In the genomic region with DNA sequence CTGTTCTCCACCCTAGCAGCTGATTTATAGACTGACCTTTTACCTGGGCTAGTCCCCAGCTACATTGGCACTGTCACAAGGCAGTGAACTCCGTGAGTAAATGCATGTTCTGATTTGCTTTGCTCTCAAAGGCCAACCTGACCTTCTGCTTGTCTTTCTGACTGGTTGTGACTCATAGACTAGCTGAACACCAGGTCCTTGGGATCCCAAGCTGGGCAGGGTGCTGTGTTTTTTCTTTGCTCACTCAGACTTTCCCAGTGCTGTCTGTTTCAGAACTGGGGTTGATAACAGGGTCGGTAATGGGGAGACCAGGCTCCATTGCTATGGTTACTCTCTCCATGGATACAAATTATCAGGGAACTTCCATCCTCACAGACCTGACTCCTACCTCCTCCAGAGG, we compare ENCODE assay signal across 15 cellular contexts. TPM values are rescaled to one million over a fixed set of nuclear protein-coding genes. Genes with fewer than 3 reads are reported as not detected.
DNase-seq lines count a peak whose midpoint lies in the region; ATAC-seq and TF ChIP-seq lines count a peak whose summit lies in the region.
"Had no signal": no experiment of that assay in that cellular context is flagged by ENCODE, and none has a peak within 500 bp of the region (broad histone marks: within the 10 kb centered on the region; RNA-seq: fewer than 3 reads in every experiment).

No MANE protein-coding gene starts in this region.

- CTCF ChIA-PET in HCT116 (lab: Charles Lee) = no interaction called here
- CTCF ChIA-PET in HEK293T (lab: Yijun Ruan, JAX) = no interaction called here

- H4K20me1 ChIP-seq in HCT116 (ENCODE audit: insufficient read depth) = no peaks in the 10 kb centered on the region
- H4K20me1 ChIP-seq: BLaER1 treated with 17β-estradiol and CSF1 and Interleukin-3, amounts not matched to agents 10 nM and 100 nM had no signal

- no peaks in the 10 kb centered on the region for H3K9me2 ChIP-seq in HCT116 (ENCODE audit: insufficient read depth)

- TF ChIP-seq RAD21 in HCT116 (IDR thresholded peaks at IDR 0.05; ENCODE audit: low read depth) = no peak

- H3K27ac ChIP-seq in HCT116 (ENCODE audit: low read depth, low read length) = no peak overlapping the region
- no peak overlapping the region for H3K27ac ChIP-seq in left lung
- H3K27ac ChIP-seq: ascending aorta; BLaER1 treated with 17β-estradiol and CSF1 and Interleukin-3, amounts not matched to agents 10 nM and 100 nM had no signal

- no peaks in the 10 kb centered on the region; a peak in 2 of 4 replicates for H3K9me3 ChIP-seq in HCT116 (ENCODE audit: control insufficient read depth in 1 of 2, insufficient read depth in 1 of 2, low read depth in 1 of 2, low read length in 2 of 2)
- peaks cover 0 to 12% of the 10 kb centered on the region in 2 donors for H3K9me3 ChIP-seq in left lung
- H3K9me3 ChIP-seq in HAP-1 = no peaks in the 10 kb centered on the region; the same call in 1 of the 2 replicates

- no peak for TF ChIP-seq CTCF in HCT116 (IDR thresholded peaks at IDR 0.05 in 2 of 3, conservative IDR thresholded peaks at IDR 0.05 in 1 of 3; ENCODE audit: borderline replicate concordance in 1 of 3, insufficient read depth in 1 of 3, low read depth in 2 of 3, low read length in 2 of 3)
- no peak for TF ChIP-seq CTCF in left lung (IDR thresholded peaks at IDR 0.05)
- no peak for TF ChIP-seq CTCF in lower leg skin (IDR thresholded peaks at IDR 0.05)

- RAD21 ChIA-PET in HCT116 (lab: Charles Lee; ENCODE audit: low non-redundant PET in 1 of 2, low total read pairs in 2 of 2, uncharacterized antibody in 2 of 2, unreplicated experiment in 2 of 2) = interaction anchor here in 1 of 2 experiments (0.5 kb wide), 1 partner anchor 13 kb away, joined by 4 read pairs; no protein-coding TSS in a partner anchor

- no peaks in the 10 kb centered on the region for H3K27me3 ChIP-seq in HCT116 (ENCODE audit: insufficient read depth, low read length)
- peaks cover 0 to 9% of the 10 kb centered on the region in 2 donors for H3K27me3 ChIP-seq in left lung
- H3K27me3 ChIP-seq in HAP-1 (ENCODE audit: low read depth) = no peaks in the 10 kb centered on the region
- H3K27me3 ChIP-seq: ascending aorta; BLaER1 treated with 17β-estradiol and CSF1 and Interleukin-3, amounts not matched to agents 10 nM and 100 nM had no signal

- H3K4me2 ChIP-seq in HCT116 (ENCODE audit: low read length) = peak overlapping the region; percentile 48; the same call in 1 of the 2 replicates
- H3K4me2 ChIP-seq: BLaER1 treated with 17β-estradiol and CSF1 and Interleukin-3, amounts not matched to agents 10 nM and 100 nM had no signal

- TF ChIP-seq POLR2A in HCT116 (IDR thresholded peaks at IDR 0.05; ENCODE audit: borderline replicate concordance, extremely low read depth, insufficient read depth, insufficient read length) = no peak
- TF ChIP-seq POLR2A in lower leg skin (IDR thresholded peaks at IDR 0.05) = no peak

- H3K79me2 ChIP-seq in HCT116 (ENCODE audit: insufficient read depth, low read length) = no peaks in the 10 kb centered on the region

- no peak overlapping the region for H3K9ac ChIP-seq in HCT116 (ENCODE audit: low read length)
- H3K9ac ChIP-seq: BLaER1 treated with 17β-estradiol and CSF1 and Interleukin-3, amounts not matched to agents 10 nM and 100 nM had no signal

- POLR2A ChIA-PET in HCT116 (lab: Charles Lee) = no interaction called here
- POLR2A ChIA-PET in HEK293T (lab: Yijun Ruan, JAX) = no interaction called here

- 30 to 48% methylated on average over 2 of the region's 2 CpGs for WGBS in lower leg skin, 2 donors

- DNase-seq in ACHN = peak; percentile 8
- DNase-seq in HCT116 (ENCODE audit: low read depth, low spot score) = peak; percentile 29
- peak; percentile 24 for DNase-seq in amniotic epithelial cell (ENCODE audit: low read depth)
- no peak for DNase-seq in left lung
- no peak for DNase-seq in HEK293T (ENCODE audit: extremely low spot score)
- DNase-seq in lower leg skin (ENCODE audit: low spot score in 2 of 2) = no peak
- DNase-seq in HAP-1 (ENCODE audit: low spot score in 2 of 2) = no peak
- DNase-seq: activated CD8-positive, alpha-beta memory T cell treated with anti-CD3 and anti-CD28 coated beads, Interleukin-2, amount 50 U/mL, for 48 hours; erythroblast; NCI-H1092; occipital lobe; substantia nigra had no signal

- intact Hi-C loops in HCT116 (cut with micrococcal nuclease) (no loop called here), left lung (cut with DNase I) (no loop called here), lower leg skin (cut with DNase I; ENCODE audit: low total_unique reads) (no loop called here)

- no peak overlapping the region for H3K4me3 ChIP-seq in HCT116 (replicated peaks in 1 of 2; ENCODE audit: low read depth in 1 of 2, low read length in 2 of 2)
- no peak overlapping the region for H3K4me3 ChIP-seq in left lung
- no peak overlapping the region for H3K4me3 ChIP-seq in lower leg skin (ENCODE audit: low read depth, poor library complexity, severe bottlenecking)
- H3K4me3 ChIP-seq in HAP-1 = no peak overlapping the region
- H3K4me3 ChIP-seq: ascending aorta; BLaER1 treated with 17β-estradiol and CSF1 and Interleukin-3, amounts not matched to agents 10 nM and 100 nM had no signal

- peaks cover 2 to 11% of the 10 kb centered on the region in 2 experiments; a peak in 3 of 4 replicates for H3K4me1 ChIP-seq in HCT116 (ENCODE audit: control insufficient read depth in 1 of 2, insufficient read depth in 2 of 2, low read length in 2 of 2)
- H3K4me1 ChIP-seq in left lung = no peaks in the 10 kb centered on the region
- H3K4me1 ChIP-seq in HAP-1 = peaks cover 6% of the 10 kb centered on the region; the same call in 1 of the 2 replicates
- H3K4me1 ChIP-seq: ascending aorta had no signal

- peak overlapping the region; percentile 85 for H2AFZ ChIP-seq in HCT116 (ENCODE audit: low read depth, low read length, poor library complexity, severe bottlenecking)

- no TSS peak for BruUV-seq in HCT116 (replicated peaks; lab: Mats Ljungman, UMichigan)

- in situ Hi-C loops in ACHN (cut with HindIII; ENCODE audit: low pct_ligation_motif_present, low pct_unique_long_range_greater_than_20kb, low sequenced_read_pairs) = no loop called here
- in situ Hi-C loops in HAP-1 (cut with MboI; ENCODE audit: low sequenced_read_pairs) = no loop called here

- peak; percentile 53 for ATAC-seq in HCT116
- peak; percentile 33 for ATAC-seq in left lung
- ATAC-seq in GM21423 (IDR thresholded peaks at IDR 0.05; ENCODE audit: unreplicated experiment) = no peak

- H3K36me3 ChIP-seq in HCT116 (ENCODE audit: control insufficient read depth in 1 of 2, insufficient read depth in 2 of 2, low read length in 2 of 2) = no peaks in the 10 kb centered on the region
- no peaks in the 10 kb centered on the region for H3K36me3 ChIP-seq in left lung
- no peaks in the 10 kb centered on the region for H3K36me3 ChIP-seq in HAP-1 (replicated peaks)
- H3K36me3 ChIP-seq: ascending aorta; BLaER1 treated with 17β-estradiol and CSF1 and Interleukin-3, amounts not matched to agents 10 nM and 100 nM had no signal

TF ChIP-seq in HCT116, 20 proteins besides CTCF, POLR2A, EP300 and RAD21:
- no peak for TF ChIP-seq CBX3 (IDR thresholded peaks at IDR 0.05; ENCODE audit: low read depth)
- no peak for TF ChIP-seq EZH2 (IDR thresholded peaks at IDR 0.05)
- 0 out of 2 replicates have a peak, but pooled peaks have one; percentile 23 for TF ChIP-seq SP1 (IDR thresholded peaks at IDR 0.05; ENCODE audit: low read depth)
- TF ChIP-seq SRF (IDR thresholded peaks at IDR 0.05; ENCODE audit: low read depth) = no peak
- peak; percentile 48; the same call in 1 of the 2 replicates for TF ChIP-seq JUND (IDR thresholded peaks at IDR 0.05)
- 0 out of 2 replicates have a peak, but pooled peaks have one; percentile 27 for TF ChIP-seq FOSL1 (IDR thresholded peaks at IDR 0.05; ENCODE audit: low read depth)
- TF ChIP-seq EZH2phosphoT487 (IDR thresholded peaks at IDR 0.05; ENCODE audit: borderline replicate concordance) = no peak
- TF ChIP-seq, protein P1, sequence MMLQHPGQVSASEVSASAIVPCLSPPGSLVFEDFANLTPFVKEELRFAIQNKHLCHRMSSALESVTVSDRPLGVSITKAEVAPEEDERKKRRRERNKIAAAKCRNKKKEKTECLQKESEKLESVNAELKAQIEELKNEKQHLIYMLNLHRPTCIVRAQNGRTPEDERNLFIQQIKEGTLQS (IDR thresholded peaks at IDR 0.05) = no peak
- TF ChIP-seq ZNF274 (IDR thresholded peaks at IDR 0.05; ENCODE audit: low read depth, low read length) = no peak

TF ChIP-seq in HEK293T, 16 proteins besides CTCF, POLR2A, EP300 and RAD21:
- TF ChIP-seq FOXA1 (IDR thresholded peaks at IDR 0.05) (no peak), HDGF (IDR thresholded peaks at IDR 0.05; ENCODE audit: borderline replicate concordance) (no peak), NFRKB (IDR thresholded peaks at IDR 0.05) (no peak), ARNT (IDR thresholded peaks at IDR 0.05) (no peak), TARDBP (IDR thresholded peaks at IDR 0.05) (no peak), SUZ12 (IDR thresholded peaks at IDR 0.05) (no peak), CTBP1 (IDR thresholded peaks at IDR 0.05; ENCODE audit: borderline replicate concordance) (no peak), L3MBTL2 (conservative IDR thresholded peaks at IDR 0.05) (no peak)
- TF ChIP-seq, protein P2, sequence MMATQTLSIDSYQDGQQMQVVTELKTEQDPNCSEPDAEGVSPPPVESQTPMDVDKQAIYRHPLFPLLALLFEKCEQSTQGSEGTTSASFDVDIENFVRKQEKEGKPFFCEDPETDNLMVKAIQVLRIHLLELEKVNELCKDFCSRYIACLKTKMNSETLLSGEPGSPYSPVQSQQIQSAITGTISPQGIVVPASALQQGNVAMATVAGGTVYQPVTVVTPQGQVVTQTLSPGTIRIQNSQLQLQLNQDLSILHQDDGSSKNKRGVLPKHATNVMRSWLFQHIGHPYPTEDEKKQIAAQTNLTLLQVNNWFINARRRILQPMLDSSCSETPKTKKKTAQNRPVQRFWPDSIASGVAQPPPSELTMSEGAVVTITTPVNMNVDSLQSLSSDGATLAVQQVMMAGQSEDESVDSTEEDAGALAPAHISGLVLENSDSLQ (IDR thresholded peaks at IDR 0.05) = no peak

RNA-seq across cellular contexts. Expression of gene EVX1, which starts 35.0 kb away (rescaled TPM):
- total RNA-seq in HCT116 (2021; ENCODE audit: unreplicated experiment) (0.25 TPM), left lung (not detected), lower leg skin (not detected)
- polyA plus RNA-seq in HCT116 (2012) = 0.07 and 0.09 TPM in 2 replicates
- total RNA-seq: ascending aorta, occipital lobe had no signal

Comparison
In these comparisons a context has a peak if more than half of its experiments do, and no peak if none do; other contexts are left out.
1. DNase-seq: peak in ACHN (single experiment), HCT116 (single experiment) and amniotic epithelial cell (single experiment); none in left lung (0 of 2), HEK293T (single experiment), lower leg skin (0 of 2) and HAP-1 (0 of 2).